In genomic region chr12:70121562-70121961, GRCh38 we compare ENCODE assay signal across 20 cellular contexts.
"Had no signal": no experiment of that assay in that cellular context is flagged by ENCODE, and none has a peak within 500 bp of the region (broad histone marks: within the 10 kb centered on the region; RNA-seq: fewer than 3 reads in every experiment).

No MANE protein-coding gene starts in this region.

- H3K9me3 Mint-ChIP-seq: activated B cell treated with CpG ODN at 0.5 μM for 24 hours; activated CD8-positive, alpha-beta T cell treated with anti-CD3 and anti-CD28 coated beads for 36 hours; activated T-helper 17 cell treated with anti-CD3 and anti-CD28 coated beads, Interleukin-2, amount 50 U/mL, for 72 hours; natural killer cell; stimulated activated effector memory CD8-positive, alpha-beta T cell treated with anti-CD3 and anti-CD28 coated beads, Interleukin-12 subunit alpha, Interleukin-12 subunit beta, amount 100 ng/mL, for 72 hours had no signal

- H3K27ac ChIP-seq: body of pancreas, dorsolateral prefrontal cortex, gastrocnemius medialis, neutrophil, pancreas, testis, upper lobe of left lung had no signal

- H3K4me3 Mint-ChIP-seq: activated B cell treated with CpG ODN at 0.5 μM for 24 hours; activated CD8-positive, alpha-beta T cell treated with anti-CD3 and anti-CD28 coated beads for 36 hours; activated T-helper 17 cell treated with anti-CD3 and anti-CD28 coated beads, Interleukin-2, amount 50 U/mL, for 72 hours; natural killer cell; stimulated activated effector memory CD8-positive, alpha-beta T cell treated with anti-CD3 and anti-CD28 coated beads, Interleukin-12 subunit alpha, Interleukin-12 subunit beta, amount 100 ng/mL, for 72 hours had no signal

- H3K27me3 ChIP-seq: body of pancreas, dorsolateral prefrontal cortex, gastrocnemius medialis, neutrophil, pancreas, testis, upper lobe of left lung had no signal

- H3K27me3 Mint-ChIP-seq: activated B cell treated with CpG ODN at 0.5 μM for 24 hours; activated T-helper 17 cell treated with anti-CD3 and anti-CD28 coated beads, Interleukin-2, amount 50 U/mL, for 72 hours had no signal

- H3K36me3 Mint-ChIP-seq: natural killer cell; stimulated activated effector memory CD8-positive, alpha-beta T cell treated with anti-CD3 and anti-CD28 coated beads, Interleukin-12 subunit alpha, Interleukin-12 subunit beta, amount 100 ng/mL, for 72 hours had no signal

- H3K9me3 ChIP-seq: body of pancreas, gastrocnemius medialis, neutrophil, pancreas, testis, upper lobe of left lung had no signal

- H3K4me1 Mint-ChIP-seq: activated B cell treated with CpG ODN at 0.5 μM for 24 hours; activated T-helper 17 cell treated with anti-CD3 and anti-CD28 coated beads, Interleukin-2, amount 50 U/mL, for 72 hours; natural killer cell; stimulated activated effector memory CD8-positive, alpha-beta T cell treated with anti-CD3 and anti-CD28 coated beads, Interleukin-12 subunit alpha, Interleukin-12 subunit beta, amount 100 ng/mL, for 72 hours had no signal

- H3K36me3 ChIP-seq: gastrocnemius medialis, neutrophil, pancreas, upper lobe of left lung had no signal

- ATAC-seq: activated CD8-positive, alpha-beta T cell treated with anti-CD3 and anti-CD28 coated beads for 36 hours; activated T-helper 17 cell treated with anti-CD3 and anti-CD28 coated beads, Interleukin-2, amount 50 U/mL, for 72 hours; body of pancreas; gastrocnemius medialis; natural killer cell; pancreas; sciatic nerve; stimulated activated effector memory CD8-positive, alpha-beta T cell treated with anti-CD3 and anti-CD28 coated beads, Interleukin-12 subunit alpha, Interleukin-12 subunit beta, amount 100 ng/mL, for 72 hours had no signal

- DNase-seq: activated B cell treated with CpG ODN at 0.5 μM for 24 hours; activated CD4-positive, alpha-beta T cell treated with anti-CD3 and anti-CD28 coated beads for 4 hours; activated CD8-positive, alpha-beta T cell treated with anti-CD3 and anti-CD28 coated beads for 36 hours; activated naive CD4-positive, alpha-beta T cell; activated T-cell treated with anti-CD3 and anti-CD28 coated beads, Interleukin-2, amount 50 U/mL, for 1 hour; body of pancreas; central memory CD4-positive, alpha-beta T cell; dorsolateral prefrontal cortex; gastrocnemius medialis; head of caudate nucleus; mesendoderm; natural killer cell; pancreas; stimulated activated CD4-positive, alpha-beta T cell treated with anti-CD3 and anti-CD28 coated beads, Interleukin-4, amount 100 ng/mL, for 24 hours; testis; upper lobe of left lung had no signal

- H3K4me1 ChIP-seq: body of pancreas, gastrocnemius medialis, pancreas, testis, upper lobe of left lung had no signal

- H3K27ac Mint-ChIP-seq: activated B cell treated with CpG ODN at 0.5 μM for 24 hours; activated CD8-positive, alpha-beta T cell treated with anti-CD3 and anti-CD28 coated beads for 36 hours; activated T-helper 17 cell treated with anti-CD3 and anti-CD28 coated beads, Interleukin-2, amount 50 U/mL, for 72 hours; natural killer cell; stimulated activated effector memory CD8-positive, alpha-beta T cell treated with anti-CD3 and anti-CD28 coated beads, Interleukin-12 subunit alpha, Interleukin-12 subunit beta, amount 100 ng/mL, for 72 hours had no signal

- H3K4me3 ChIP-seq: body of pancreas, dorsolateral prefrontal cortex, gastrocnemius medialis, pancreas, testis, upper lobe of left lung had no signal
